Comparison of ENCODE assay signal across 8 cellular contexts in the genomic region with DNA sequence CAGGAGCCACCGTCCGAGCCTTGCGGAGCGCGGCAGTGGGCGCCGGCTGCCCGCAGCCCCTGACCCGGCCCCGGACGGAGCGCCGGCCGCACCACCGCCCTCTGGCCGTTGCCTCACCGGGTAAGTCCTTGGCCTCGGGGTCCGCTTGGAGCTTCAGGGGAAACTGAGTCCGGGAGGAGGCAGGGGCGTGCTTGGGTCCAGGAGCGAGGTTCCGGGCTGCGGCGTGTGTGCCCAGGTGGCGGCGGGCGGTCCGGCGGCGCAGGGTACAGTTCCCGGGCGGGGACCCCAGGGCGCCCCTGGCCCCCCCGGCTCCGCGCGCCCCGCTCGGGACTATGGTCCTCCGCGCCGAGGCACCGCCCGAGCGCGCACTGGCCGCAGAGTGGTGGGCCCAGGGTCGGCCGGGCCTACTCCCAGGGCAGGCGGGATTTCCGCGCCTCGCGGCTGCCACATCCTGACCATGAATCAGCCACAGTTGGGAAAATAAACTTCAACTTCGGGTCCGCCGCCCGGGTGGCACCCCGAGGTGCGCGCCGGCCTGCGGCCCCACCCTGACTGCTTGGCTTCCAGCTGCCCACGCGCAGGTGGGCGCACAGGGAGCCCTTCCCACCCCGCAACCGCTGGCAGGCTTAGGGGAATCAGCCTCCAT.
DNase-seq lines count a peak whose midpoint lies in the region.

No MANE protein-coding gene starts in this region.

- H3K9ac ChIP-seq in NT2/D1 (ENCODE audit: insufficient read length, low read depth) (peak overlapping the region; percentile 88), muscle layer of colon (ENCODE audit: low read length) (peak overlapping the region; percentile 76)

- peaks cover 85% of the 10 kb centered on the region for H3K4me1 Mint-ChIP-seq in dendritic cell treated with granulocyte-macrophage colony-stimulating factor and Interleukin-4, amounts not matched to agents 40 ng/mL and 50 ng/mL, for 4 days (ENCODE audit: low read depth)

- peaks cover 19% of the 10 kb centered on the region for H3K27me3 Mint-ChIP-seq in dendritic cell treated with granulocyte-macrophage colony-stimulating factor and Interleukin-4, amounts not matched to agents 40 ng/mL and 50 ng/mL, for 4 days

- peak overlapping the region; percentile 84 for H3K27ac Mint-ChIP-seq in dendritic cell treated with granulocyte-macrophage colony-stimulating factor and Interleukin-4, amounts not matched to agents 40 ng/mL and 50 ng/mL, for 4 days

- H3K4me3 ChIP-seq in GM08714 (ENCODE audit: low read length) (peak overlapping the region; percentile 74), NT2/D1 (ENCODE audit: insufficient read length, low read depth) (peak overlapping the region; percentile 71), muscle layer of colon (ENCODE audit: low read depth in 1 of 2, low read length in 2 of 2) (peak overlapping the region; percentile 81 to 85)

- no peak for DNase-seq in NT2/D1 (ENCODE audit: low read depth, low spot score)
- no peak for DNase-seq in cortex of kidney (lab: John Stamatoyannopoulos, UW)
- DNase-seq in NAMALWA (ENCODE audit: low spot score): no peak
- no peak for DNase-seq in NCI-H82 treated with DMSO at 0.1 percent for 48 hours (lab: John Stamatoyannopoulos, UW; ENCODE audit: unreplicated experiment)
- DNase-seq in ecto neural progenitor cell (ENCODE audit: low spot score): no peak

- H3K4me1 ChIP-seq in NT2/D1 (ENCODE audit: insufficient read depth, insufficient read length) (peaks cover 36% of the 10 kb centered on the region), muscle layer of colon (ENCODE audit: insufficient read depth, low read length) (peaks cover 41% of the 10 kb centered on the region)

- H3K36me3 Mint-ChIP-seq in dendritic cell treated with granulocyte-macrophage colony-stimulating factor and Interleukin-4, amounts not matched to agents 40 ng/mL and 50 ng/mL, for 4 days (ENCODE audit: low read depth): peaks cover 47% of the 10 kb centered on the region

- H3K9me3 ChIP-seq in NT2/D1 (ENCODE audit: insufficient read depth, low read length): no peaks in the 10 kb centered on the region
- no peaks in the 10 kb centered on the region for H3K9me3 ChIP-seq in muscle layer of colon (ENCODE audit: low read length)

- H3K27ac ChIP-seq in muscle layer of colon (ENCODE audit: low read depth, low read length): peak overlapping the region; percentile 47

- no peaks in the 10 kb centered on the region for H3K9me3 Mint-ChIP-seq in dendritic cell treated with granulocyte-macrophage colony-stimulating factor and Interleukin-4, amounts not matched to agents 40 ng/mL and 50 ng/mL, for 4 days

- peak overlapping the region; percentile 86 for H3K4me3 Mint-ChIP-seq in dendritic cell treated with granulocyte-macrophage colony-stimulating factor and Interleukin-4, amounts not matched to agents 40 ng/mL and 50 ng/mL, for 4 days

- intact Hi-C loops in dendritic cell treated with granulocyte-macrophage colony-stimulating factor and Interleukin-4, amounts not matched to agents 40 ng/mL and 50 ng/mL, for 4 days (cut with micrococcal nuclease): loop anchor here (1.0 kb wide), 1 partner anchor 39 kb away; no protein-coding TSS in a partner anchor

- H3K27me3 ChIP-seq in NT2/D1 (ENCODE audit: insufficient read depth, insufficient read length): no peaks in the 10 kb centered on the region
- no peaks in the 10 kb centered on the region for H3K27me3 ChIP-seq in muscle layer of colon (ENCODE audit: control insufficient read depth in 1 of 2, insufficient read depth in 2 of 2, low read length in 2 of 2)

- H3K36me3 ChIP-seq in NT2/D1 (ENCODE audit: insufficient read depth, insufficient read length, low read length) (peaks cover 41% of the 10 kb centered on the region), muscle layer of colon (ENCODE audit: insufficient read depth, low read length) (no peaks in the 10 kb centered on the region)
